In the genomic region with DNA sequence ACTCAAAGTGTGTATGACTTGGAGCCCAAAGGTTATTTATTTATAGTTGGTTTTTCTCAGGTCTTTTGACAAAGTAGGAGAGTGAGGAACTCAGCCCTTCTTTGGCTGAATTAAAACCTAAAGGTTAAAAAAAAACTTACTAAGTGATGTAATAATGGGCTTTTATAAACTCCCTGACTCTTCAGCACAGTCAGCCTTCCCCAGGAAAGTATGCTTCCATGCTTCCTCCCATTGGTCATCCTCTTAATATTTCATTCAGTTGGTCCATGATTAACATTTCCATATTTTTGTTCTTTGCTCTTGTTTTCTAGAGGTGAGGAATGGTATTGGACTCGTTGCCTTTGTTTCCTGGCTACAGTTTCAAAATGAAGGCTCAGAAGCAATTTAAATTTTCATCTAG, we compare ENCODE assay signal across 14 cellular contexts. TPM values are rescaled to one million over a fixed set of nuclear protein-coding genes. Genes with fewer than 3 reads are reported as not detected.
DNase-seq lines count a peak whose midpoint lies in the region; ATAC-seq and TF ChIP-seq lines count a peak whose summit lies in the region.
"Had no signal": no experiment of that assay in that cellular context is flagged by ENCODE, and none has a peak within 500 bp of the region (broad histone marks: within the 10 kb centered on the region; RNA-seq: fewer than 3 reads in every experiment).

No MANE protein-coding gene starts in this region.

- H3K4me1 Mint-ChIP-seq in activated naive CD4-positive, alpha-beta T cell treated with anti-CD3 and anti-CD28 coated beads, Interleukin-2, amount 10 ng/mL, durations not matched to agents 7 days and 5 days: peaks cover 98% of the 10 kb centered on the region
- peaks cover 87% of the 10 kb centered on the region for H3K4me1 Mint-ChIP-seq in activated CD8-positive, alpha-beta T cell treated with anti-CD3 and anti-CD28 coated beads for 36 hours (ENCODE audit: low read depth)
- peaks cover 28% of the 10 kb centered on the region for H3K4me1 Mint-ChIP-seq in glutamatergic neuron (ENCODE audit: low read depth, unreplicated experiment)
- H3K4me1 Mint-ChIP-seq in stimulated activated memory B cell treated with anti-CD40 and anti-IgM and Interleukin-4, amounts not matched to agents 10 μg/mL and 1 μg/mL and 100 μg/mL, for 72 hours: peaks cover 94% of the 10 kb centered on the region

- DNase-seq in activated naive CD4-positive, alpha-beta T cell treated with anti-CD3 and anti-CD28 coated beads, Interleukin-2, amount 10 ng/mL, durations not matched to agents 7 days and 5 days: no peak
- no peak for DNase-seq in activated naive CD4-positive, alpha-beta T cell treated with anti-CD3 and anti-CD28 coated beads, Interleukin-2, amount 50 U/mL, for 16 hours
- DNase-seq in activated CD8-positive, alpha-beta T cell treated with anti-CD3 and anti-CD28 coated beads for 36 hours: no peak
- DNase-seq in glutamatergic neuron (no peak), COLO668 (lab: John Stamatoyannopoulos, UW; ENCODE audit: unreplicated experiment) (no peak), NCI-H2107 (lab: John Stamatoyannopoulos, UW) (no peak)
- DNase-seq: amygdala; DMS53; NCI-H2171; stimulated activated CD4-positive, alpha-beta T cell treated with anti-CD3 and anti-CD28 coated beads, Interleukin-2, amount 100 ng/mL, for 24 hours had no signal

- peak overlapping the region; percentile 78 for H3K27ac Mint-ChIP-seq in activated naive CD4-positive, alpha-beta T cell treated with anti-CD3 and anti-CD28 coated beads, Interleukin-2, amount 10 ng/mL, durations not matched to agents 7 days and 5 days
- peak overlapping the region; percentile 88 for H3K27ac Mint-ChIP-seq in activated CD8-positive, alpha-beta T cell treated with anti-CD3 and anti-CD28 coated beads for 36 hours
- peak overlapping the region; percentile 12 for H3K27ac Mint-ChIP-seq in glutamatergic neuron (ENCODE audit: unreplicated experiment)
- H3K27ac Mint-ChIP-seq in stimulated activated memory B cell treated with anti-CD40 and anti-IgM and Interleukin-4, amounts not matched to agents 10 μg/mL and 1 μg/mL and 100 μg/mL, for 72 hours: peak overlapping the region; percentile 89

- no peaks in the 10 kb centered on the region for H3K9me3 Mint-ChIP-seq in activated naive CD4-positive, alpha-beta T cell treated with anti-CD3 and anti-CD28 coated beads, Interleukin-2, amount 10 ng/mL, durations not matched to agents 7 days and 5 days
- no peaks in the 10 kb centered on the region for H3K9me3 Mint-ChIP-seq in activated CD8-positive, alpha-beta T cell treated with anti-CD3 and anti-CD28 coated beads for 36 hours
- no peaks in the 10 kb centered on the region for H3K9me3 Mint-ChIP-seq in glutamatergic neuron (ENCODE audit: unreplicated experiment)
- no peaks in the 10 kb centered on the region for H3K9me3 Mint-ChIP-seq in stimulated activated memory B cell treated with anti-CD40 and anti-IgM and Interleukin-4, amounts not matched to agents 10 μg/mL and 1 μg/mL and 100 μg/mL, for 72 hours

- H3K36me3 Mint-ChIP-seq in activated naive CD4-positive, alpha-beta T cell treated with anti-CD3 and anti-CD28 coated beads, Interleukin-2, amount 10 ng/mL, durations not matched to agents 7 days and 5 days: peaks cover 90% of the 10 kb centered on the region
- peaks cover 95% of the 10 kb centered on the region for H3K36me3 Mint-ChIP-seq in activated CD8-positive, alpha-beta T cell treated with anti-CD3 and anti-CD28 coated beads for 36 hours (ENCODE audit: low read depth)
- no peaks in the 10 kb centered on the region for H3K36me3 Mint-ChIP-seq in glutamatergic neuron (ENCODE audit: unreplicated experiment)
- H3K36me3 Mint-ChIP-seq in stimulated activated memory B cell treated with anti-CD40 and anti-IgM and Interleukin-4, amounts not matched to agents 10 μg/mL and 1 μg/mL and 100 μg/mL, for 72 hours: peaks cover 73% of the 10 kb centered on the region

- POLR2A ChIA-PET in activated CD8-positive, alpha-beta T cell treated with anti-CD3 and anti-CD28 coated beads for 36 hours (lab: Charles Lee): interaction anchor here (0.7 to 0.8 kb wide), 2 partner anchors 62 to 64 kb away, joined by 3 read pairs; no protein-coding TSS in a partner anchor

- TF ChIP-seq CTCF in activated CD8-positive, alpha-beta T cell treated with anti-CD3 and anti-CD28 coated beads for 36 hours (IDR thresholded peaks at IDR 0.05): no peak
- no peak for TF ChIP-seq CTCF in glutamatergic neuron (IDR thresholded peaks at IDR 0.05; ENCODE audit: partially characterized antibody, unreplicated experiment)

- no peaks in the 10 kb centered on the region for H3K27me3 Mint-ChIP-seq in activated naive CD4-positive, alpha-beta T cell treated with anti-CD3 and anti-CD28 coated beads, Interleukin-2, amount 10 ng/mL, durations not matched to agents 7 days and 5 days
- no peaks in the 10 kb centered on the region for H3K27me3 Mint-ChIP-seq in activated CD8-positive, alpha-beta T cell treated with anti-CD3 and anti-CD28 coated beads for 36 hours
- H3K27me3 Mint-ChIP-seq in glutamatergic neuron (ENCODE audit: unreplicated experiment): no peaks in the 10 kb centered on the region
- no peaks in the 10 kb centered on the region for H3K27me3 Mint-ChIP-seq in stimulated activated memory B cell treated with anti-CD40 and anti-IgM and Interleukin-4, amounts not matched to agents 10 μg/mL and 1 μg/mL and 100 μg/mL, for 72 hours

- peak overlapping the region; percentile 27 for H3K4me3 Mint-ChIP-seq in activated naive CD4-positive, alpha-beta T cell treated with anti-CD3 and anti-CD28 coated beads, Interleukin-2, amount 10 ng/mL, durations not matched to agents 7 days and 5 days
- peak overlapping the region; percentile 93 for H3K4me3 Mint-ChIP-seq in activated CD8-positive, alpha-beta T cell treated with anti-CD3 and anti-CD28 coated beads for 36 hours
- no peak overlapping the region for H3K4me3 Mint-ChIP-seq in glutamatergic neuron (ENCODE audit: unreplicated experiment)
- peak overlapping the region; percentile 70 for H3K4me3 Mint-ChIP-seq in stimulated activated memory B cell treated with anti-CD40 and anti-IgM and Interleukin-4, amounts not matched to agents 10 μg/mL and 1 μg/mL and 100 μg/mL, for 72 hours

- intact Hi-C loops in activated CD8-positive, alpha-beta T cell treated with anti-CD3 and anti-CD28 coated beads for 36 hours (cut with micrococcal nuclease): loop anchor here (5.0 kb wide), 1 partner anchor 33 kb away; no protein-coding TSS in a partner anchor

- ATAC-seq in activated CD8-positive, alpha-beta T cell treated with anti-CD3 and anti-CD28 coated beads for 36 hours: no peak
- ATAC-seq in stimulated activated memory B cell treated with anti-CD40 and anti-IgM and Interleukin-4, amounts not matched to agents 10 μg/mL and 1 μg/mL and 100 μg/mL, for 72 hours: no peak
- no peak for ATAC-seq in HG03442 (IDR thresholded peaks at IDR 0.05; ENCODE audit: unreplicated experiment)

- CTCF ChIA-PET in activated naive CD4-positive, alpha-beta T cell treated with anti-CD3 and anti-CD28 coated beads, Interleukin-2, amount 10 ng/mL, durations not matched to agents 7 days and 5 days (lab: Charles Lee): no interaction called here
- CTCF ChIA-PET in activated CD8-positive, alpha-beta T cell treated with anti-CD3 and anti-CD28 coated beads for 36 hours (lab: Charles Lee): interaction anchor here (1.4 to 2.1 kb wide), 2 partner anchors 57 to 66 kb away, joined by 3 to 6 read pairs; partner anchors contain the start of gene CXCR1

RNA-seq across cellular contexts. Expression of gene ARPC2, which starts 7.2 kb away (rescaled TPM):
- 100 to 1,000 TPM; 636 to 644 TPM for total RNA-seq in activated CD8-positive, alpha-beta T cell treated with anti-CD3 and anti-CD28 coated beads for 36 hours
- 207 TPM for total RNA-seq in glutamatergic neuron (ENCODE audit: unreplicated experiment)

RNA-seq across cellular contexts. Expression of gene GPBAR1, which starts 36.6 kb away (rescaled TPM):
- total RNA-seq in activated CD8-positive, alpha-beta T cell treated with anti-CD3 and anti-CD28 coated beads for 36 hours: under 1 TPM; 0.16 to 0.45 TPM
- 1.6 TPM for total RNA-seq in glutamatergic neuron (ENCODE audit: unreplicated experiment)

RNA-seq across cellular contexts. Expression of gene AAMP, which starts 45.7 kb away (rescaled TPM):
- total RNA-seq in activated CD8-positive, alpha-beta T cell treated with anti-CD3 and anti-CD28 coated beads for 36 hours: 10 to 100 TPM; 75.8 to 82.8 TPM
- total RNA-seq in glutamatergic neuron (ENCODE audit: unreplicated experiment): 64.6 TPM

RNA-seq across cellular contexts. Expression of gene PNKD, which starts 46.1 kb away (rescaled TPM):
- 10 to 100 TPM; 19.8 to 24.4 TPM for total RNA-seq in activated CD8-positive, alpha-beta T cell treated with anti-CD3 and anti-CD28 coated beads for 36 hours
- total RNA-seq in glutamatergic neuron (ENCODE audit: unreplicated experiment): 44.2 TPM

RNA-seq across cellular contexts. Expression of gene CXCR1, which starts 57.4 kb away (rescaled TPM):
- not detected for total RNA-seq in activated CD8-positive, alpha-beta T cell treated with anti-CD3 and anti-CD28 coated beads for 36 hours
- total RNA-seq in glutamatergic neuron (ENCODE audit: unreplicated experiment): not detected
- total RNA-seq: M059J, OCI-LY7 had no signal

Comparison
In these comparisons a context has a peak if more than half of its experiments do, and no peak if none do; other contexts are left out.
1. H3K27ac Mint-ChIP-seq: peak in every context shown above with its lines; median percentile 89 in stimulated activated memory B cell treated with anti-CD40 and anti-IgM and Interleukin-4, amounts not matched to agents 10 μg/mL and 1 μg/mL and 100 μg/mL, for 72 hours; 88 in activated CD8-positive, alpha-beta T cell treated with anti-CD3 and anti-CD28 coated beads for 36 hours; 78 in activated naive CD4-positive, alpha-beta T cell treated with anti-CD3 and anti-CD28 coated beads, Interleukin-2, amount 10 ng/mL, durations not matched to agents 7 days and 5 days; 12 in glutamatergic neuron.